11 cellular contexts compared by ENCODE assay signal in the genomic region with DNA sequence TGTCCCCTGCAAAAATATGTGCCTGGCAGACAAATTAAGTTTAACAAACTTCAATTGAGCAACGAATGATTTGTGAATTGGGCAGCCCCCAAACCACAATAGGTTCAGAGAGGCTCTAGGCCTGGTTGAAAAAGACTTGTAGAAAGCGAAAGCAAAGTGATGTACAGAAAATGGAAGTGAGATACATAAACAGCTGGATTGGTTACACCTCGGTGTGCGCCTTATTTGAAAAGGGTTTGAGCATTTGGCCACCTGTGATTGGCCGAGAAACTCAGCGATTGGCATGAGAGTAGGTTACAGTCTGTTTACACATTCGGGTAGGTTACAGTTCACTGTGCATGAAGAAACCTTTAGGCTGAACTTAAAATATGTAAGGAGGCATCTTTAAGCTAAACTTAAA.
A peak's percentile ranks its signal among the peaks of the same experiment; 100 is the strongest.
DNase-seq lines count a peak whose midpoint lies in the region; ATAC-seq lines count a peak whose summit lies in the region.
"Had no signal": no experiment of that assay in that cellular context is flagged by ENCODE, and none has a peak within 500 bp of the region (broad histone marks: within the 10 kb centered on the region; RNA-seq: fewer than 3 reads in every experiment).

No MANE protein-coding gene starts in this region.

- no peaks in the 10 kb centered on the region for H3K36me3 Mint-ChIP-seq in activated CD4-positive, alpha-beta T cell treated with anti-CD3 and anti-CD28 coated beads, Interleukin-2, amount 10 ng/mL, durations not matched to agents 24 days and 14 days (ENCODE audit: low read depth)
- no peaks in the 10 kb centered on the region for H3K36me3 Mint-ChIP-seq in stimulated activated naive CD8-positive, alpha-beta T cell treated with anti-CD3 and anti-CD28 coated beads, Interleukin-15, Interleukin-2, amounts not matched to agents 100 ng/mL and 50 ng/mL, for 24 hours (ENCODE audit: low read depth)
- no peaks in the 10 kb centered on the region for H3K36me3 Mint-ChIP-seq in activated CD4-positive, alpha-beta memory T cell treated with anti-CD3 and anti-CD28 coated beads, Interleukin-2, amount 10 ng/mL, durations not matched to agents 7 days and 5 days (ENCODE audit: low read depth)

- H3K4me1 Mint-ChIP-seq in activated CD4-positive, alpha-beta T cell treated with anti-CD3 and anti-CD28 coated beads, Interleukin-2, amount 10 ng/mL, durations not matched to agents 24 days and 14 days: peaks cover 8% of the 10 kb centered on the region
- peaks cover 10% of the 10 kb centered on the region for H3K4me1 Mint-ChIP-seq in stimulated activated naive CD8-positive, alpha-beta T cell treated with anti-CD3 and anti-CD28 coated beads, Interleukin-15, Interleukin-2, amounts not matched to agents 100 ng/mL and 50 ng/mL, for 24 hours (ENCODE audit: low read depth)
- peaks cover 2% of the 10 kb centered on the region for H3K4me1 Mint-ChIP-seq in activated CD4-positive, alpha-beta memory T cell treated with anti-CD3 and anti-CD28 coated beads, Interleukin-2, amount 10 ng/mL, durations not matched to agents 7 days and 5 days

- no peaks in the 10 kb centered on the region for H3K9me3 Mint-ChIP-seq in activated CD4-positive, alpha-beta T cell treated with anti-CD3 and anti-CD28 coated beads, Interleukin-2, amount 10 ng/mL, durations not matched to agents 24 days and 14 days
- no peaks in the 10 kb centered on the region for H3K9me3 Mint-ChIP-seq in stimulated activated naive CD8-positive, alpha-beta T cell treated with anti-CD3 and anti-CD28 coated beads, Interleukin-15, Interleukin-2, amounts not matched to agents 100 ng/mL and 50 ng/mL, for 24 hours
- H3K9me3 Mint-ChIP-seq in activated CD4-positive, alpha-beta memory T cell treated with anti-CD3 and anti-CD28 coated beads, Interleukin-2, amount 10 ng/mL, durations not matched to agents 7 days and 5 days: no peaks in the 10 kb centered on the region

- DNase-seq in activated CD4-positive, alpha-beta T cell treated with anti-CD3 and anti-CD28 coated beads, Interleukin-2, amount 10 ng/mL, durations not matched to agents 24 days and 14 days: peak; percentile 58
- no peak for DNase-seq in activated CD4-positive, alpha-beta T cell treated with anti-CD3 and anti-CD28 coated beads for 48 hours
- DNase-seq in NCI-H1694 (lab: John Stamatoyannopoulos, UW): no peak
- DNase-seq in nucleus accumbens (lab: John Stamatoyannopoulos, UW): no peak
- no peak for DNase-seq in activated CD4-positive, alpha-beta memory T cell treated with anti-CD3 and anti-CD28 coated beads, Interleukin-2, amount 10 ng/mL, durations not matched to agents 7 days and 5 days
- DNase-seq: effector memory CD4-positive, alpha-beta T cell; NCI-H524 treated with DMSO at 0.1 percent for 48 hours; stimulated activated CD4-positive, alpha-beta T cell treated with anti-CD3 and anti-CD28 coated beads, Interleukin-4, amount 100 ng/mL, for 24 hours had no signal

- no peaks in the 10 kb centered on the region for H3K27me3 Mint-ChIP-seq in activated CD4-positive, alpha-beta T cell treated with anti-CD3 and anti-CD28 coated beads, Interleukin-2, amount 10 ng/mL, durations not matched to agents 24 days and 14 days
- no peaks in the 10 kb centered on the region for H3K27me3 Mint-ChIP-seq in stimulated activated naive CD8-positive, alpha-beta T cell treated with anti-CD3 and anti-CD28 coated beads, Interleukin-15, Interleukin-2, amounts not matched to agents 100 ng/mL and 50 ng/mL, for 24 hours
- H3K27me3 Mint-ChIP-seq in activated CD4-positive, alpha-beta memory T cell treated with anti-CD3 and anti-CD28 coated beads, Interleukin-2, amount 10 ng/mL, durations not matched to agents 7 days and 5 days: no peaks in the 10 kb centered on the region

- no peak overlapping the region for H3K27ac Mint-ChIP-seq in activated CD4-positive, alpha-beta T cell treated with anti-CD3 and anti-CD28 coated beads, Interleukin-2, amount 10 ng/mL, durations not matched to agents 24 days and 14 days
- peak overlapping the region; percentile 9 for H3K27ac Mint-ChIP-seq in stimulated activated naive CD8-positive, alpha-beta T cell treated with anti-CD3 and anti-CD28 coated beads, Interleukin-15, Interleukin-2, amounts not matched to agents 100 ng/mL and 50 ng/mL, for 24 hours
- no peak overlapping the region for H3K27ac Mint-ChIP-seq in activated CD4-positive, alpha-beta memory T cell treated with anti-CD3 and anti-CD28 coated beads, Interleukin-2, amount 10 ng/mL, durations not matched to agents 7 days and 5 days

- no peak overlapping the region for H3K4me3 Mint-ChIP-seq in activated CD4-positive, alpha-beta T cell treated with anti-CD3 and anti-CD28 coated beads, Interleukin-2, amount 10 ng/mL, durations not matched to agents 24 days and 14 days
- no peak overlapping the region for H3K4me3 Mint-ChIP-seq in stimulated activated naive CD8-positive, alpha-beta T cell treated with anti-CD3 and anti-CD28 coated beads, Interleukin-15, Interleukin-2, amounts not matched to agents 100 ng/mL and 50 ng/mL, for 24 hours
- no peak overlapping the region for H3K4me3 Mint-ChIP-seq in activated CD4-positive, alpha-beta memory T cell treated with anti-CD3 and anti-CD28 coated beads, Interleukin-2, amount 10 ng/mL, durations not matched to agents 7 days and 5 days

- CTCF ChIA-PET in activated CD4-positive, alpha-beta memory T cell treated with anti-CD3 and anti-CD28 coated beads, Interleukin-2, amount 10 ng/mL, durations not matched to agents 7 days and 5 days (lab: Charles Lee): no interaction called here

- peak; percentile 93 for ATAC-seq in GM21786 (IDR thresholded peaks at IDR 0.05; ENCODE audit: unreplicated experiment)
- peak; percentile 89 for ATAC-seq in HG03378 (IDR thresholded peaks at IDR 0.05; ENCODE audit: unreplicated experiment)

- intact Hi-C loops in activated CD4-positive, alpha-beta T cell treated with anti-CD3 and anti-CD28 coated beads, Interleukin-2, amount 10 ng/mL, durations not matched to agents 24 days and 14 days (cut with micrococcal nuclease): no loop called here

- POLR2A ChIA-PET in activated CD4-positive, alpha-beta memory T cell treated with anti-CD3 and anti-CD28 coated beads, Interleukin-2, amount 10 ng/mL, durations not matched to agents 7 days and 5 days (lab: Charles Lee): no interaction called here
